12 cellular contexts compared by ENCODE assay signal in genomic region chr16:58098207-58099096, GRCh38. TPM values are rescaled to one million over a fixed set of nuclear protein-coding genes. Genes with fewer than 3 reads are reported as not detected.
A peak's percentile ranks its signal among the peaks of the same experiment; 100 is the strongest.
DNase-seq lines count a peak whose midpoint lies in the region; ATAC-seq, FAIRE-seq and TF ChIP-seq lines count a peak whose summit lies in the region.
"Had no signal": no experiment of that assay in that cellular context is flagged by ENCODE, and none has a peak within 500 bp of the region (broad histone marks: within the 10 kb centered on the region; RNA-seq: fewer than 3 reads in every experiment).

No MANE protein-coding gene starts in this region.

- H3F3A ChIP-seq in SK-N-SH (replicated peaks; ENCODE audit: insufficient read depth): no peaks in the 10 kb centered on the region

- TF ChIP-seq POLR2A in breast epithelium (IDR thresholded peaks at IDR 0.05): no peak

- TF ChIP-seq CTCF in MCF 10A (IDR thresholded peaks at IDR 0.05; ENCODE audit: unreplicated experiment): no peak
- TF ChIP-seq CTCF in breast epithelium (IDR thresholded peaks at IDR 0.05): no peak
- TF ChIP-seq CTCF in SK-N-SH (IDR thresholded peaks at IDR 0.05): no peak
- TF ChIP-seq CTCF in foreskin fibroblast (IDR thresholded peaks at IDR 0.05; ENCODE audit: low read depth, low read length): no peak

- H3K27ac ChIP-seq in breast epithelium: no peak overlapping the region
- H3K27ac ChIP-seq in SK-N-SH (ENCODE audit: low read depth in 2 of 2, low read length in 1 of 2): no peak overlapping the region
- H3K27ac ChIP-seq: thyroid gland had no signal

- TF ChIP-seq EP300 in SK-N-SH (IDR thresholded peaks at IDR 0.05; ENCODE audit: borderline replicate concordance in 1 of 2, low read depth in 1 of 2, low read length in 1 of 2): no peak

- H3K9ac ChIP-seq in SK-N-SH: no peak overlapping the region

- H3K4me2 ChIP-seq in SK-N-SH: no peak overlapping the region

- CTCF ChIA-PET in MCF 10A (lab: Yijun Ruan, JAX): interaction anchor here (0.6 to 1.2 kb wide), 5 partner anchors 29 to 235 kb away, joined by 3 to 4 read pairs (median 3); no protein-coding TSS in a partner anchor
- CTCF ChIA-PET in SK-N-SH (lab: Yijun Ruan, JAX): interaction anchor here (1.1 to 4.0 kb wide), 10 partner anchors 9 to 126 kb away, joined by 3 to 47 read pairs (median 13); partner anchors contain the start of gene MMP15

- H3K36me3 Mint-ChIP-seq in MCF 10A (ENCODE audit: insufficient read depth, unreplicated experiment): no peaks in the 10 kb centered on the region
- H3K36me3 Mint-ChIP-seq in natural killer cell treated with Interleukin-12 subunit alpha and Interleukin-12 subunit beta and Interleukin-15 and Interleukin-18, amount 100 ng/mL, for 72 hours: no peaks in the 10 kb centered on the region
- H3K36me3 Mint-ChIP-seq: activated CD4-positive, alpha-beta memory T cell treated with anti-CD3 and anti-CD28 coated beads for 36 hours; activated naive CD8-positive, alpha-beta T cell treated with anti-CD3 and anti-CD28 coated beads for 36 hours had no signal

- no TSS peak for BruUV-seq in MCF 10A (replicated peaks; lab: Mats Ljungman, UMichigan)

- 63% methylated on average over 11 of the region's 12 CpGs for WGBS in SK-N-SH (ENCODE audit: low lambda C conversion rate)

- intact Hi-C loops in MCF 10A (cut with micrococcal nuclease): no loop called here
- intact Hi-C loops in breast epithelium (cut with DNase I; ENCODE audit: low total_unique reads): no loop called here

- peaks cover 12% of the 10 kb centered on the region for H3K4me1 Mint-ChIP-seq in MCF 10A (ENCODE audit: insufficient read depth, unreplicated experiment)
- peaks cover 9 to 13% of the 10 kb centered on the region in 2 donors for H3K4me1 Mint-ChIP-seq in natural killer cell treated with Interleukin-12 subunit alpha and Interleukin-12 subunit beta and Interleukin-15 and Interleukin-18, amount 100 ng/mL, for 72 hours (ENCODE audit: low read depth in 2 of 2)

- H3K9me3 ChIP-seq in breast epithelium: no peaks in the 10 kb centered on the region
- H3K9me3 ChIP-seq in SK-N-SH: no peaks in the 10 kb centered on the region
- H3K9me3 ChIP-seq: thyroid gland had no signal

- no peaks in the 10 kb centered on the region for H4K20me1 ChIP-seq in SK-N-SH (ENCODE audit: insufficient read depth)

- no peaks in the 10 kb centered on the region for H3K27me3 Mint-ChIP-seq in MCF 10A (ENCODE audit: insufficient read depth, unreplicated experiment)
- H3K27me3 Mint-ChIP-seq in natural killer cell treated with Interleukin-12 subunit alpha and Interleukin-12 subunit beta and Interleukin-15 and Interleukin-18, amount 100 ng/mL, for 72 hours: no peaks in the 10 kb centered on the region
- H3K27me3 Mint-ChIP-seq: activated naive CD8-positive, alpha-beta T cell treated with anti-CD3 and anti-CD28 coated beads for 36 hours had no signal

- DNase-seq in MCF 10A (ENCODE audit: unreplicated experiment) (peak; percentile 60), breast epithelium (ENCODE audit: low spot score in 2 of 2) (no peak), SK-N-SH (no peak), foreskin fibroblast (peak; percentile 33 to 73), urothelium cell line (ENCODE audit: low spot score) (peak; percentile 47), MV-4-11 (lab: John Stamatoyannopoulos, UW) (no peak)
- DNase-seq in activated T-cell treated with anti-CD3 and anti-CD28 coated beads, Interleukin-2, amount 50 U/mL, for 48 hours: no peak
- DNase-seq in natural killer cell treated with Interleukin-12 subunit alpha and Interleukin-12 subunit beta and Interleukin-15 and Interleukin-18, amount 100 ng/mL, for 72 hours (ENCODE audit: low spot score): no peak
- DNase-seq: activated CD4-positive, alpha-beta memory T cell treated with anti-CD3 and anti-CD28 coated beads for 36 hours; activated naive CD8-positive, alpha-beta T cell treated with anti-CD3 and anti-CD28 coated beads for 36 hours; NCI-H1694 treated with DMSO at 0.1 percent for 48 hours; thyroid gland had no signal

- H3K27ac Mint-ChIP-seq in MCF 10A (ENCODE audit: low read depth, unreplicated experiment): peak overlapping the region; percentile 33
- H3K27ac Mint-ChIP-seq in natural killer cell treated with Interleukin-12 subunit alpha and Interleukin-12 subunit beta and Interleukin-15 and Interleukin-18, amount 100 ng/mL, for 72 hours: no peak overlapping the region
- H3K27ac Mint-ChIP-seq: activated CD4-positive, alpha-beta memory T cell treated with anti-CD3 and anti-CD28 coated beads for 36 hours; activated naive CD8-positive, alpha-beta T cell treated with anti-CD3 and anti-CD28 coated beads for 36 hours had no signal

- no peak for ATAC-seq in natural killer cell treated with Interleukin-12 subunit alpha and Interleukin-12 subunit beta and Interleukin-15 and Interleukin-18, amount 100 ng/mL, for 72 hours

- no peak overlapping the region for H3K4me3 ChIP-seq in breast epithelium
- no peak overlapping the region for H3K4me3 ChIP-seq in SK-N-SH (ENCODE audit: low read depth in 2 of 2, low read length in 1 of 2)
- no peak overlapping the region for H3K4me3 ChIP-seq in foreskin fibroblast (ENCODE audit: low read depth in 1 of 2, low read length in 2 of 2)
- H3K4me3 ChIP-seq: thyroid gland had no signal

- H3K4me3 Mint-ChIP-seq in MCF 10A (ENCODE audit: unreplicated experiment): no peak overlapping the region
- no peak overlapping the region for H3K4me3 Mint-ChIP-seq in natural killer cell treated with Interleukin-12 subunit alpha and Interleukin-12 subunit beta and Interleukin-15 and Interleukin-18, amount 100 ng/mL, for 72 hours
- H3K4me3 Mint-ChIP-seq: activated CD4-positive, alpha-beta memory T cell treated with anti-CD3 and anti-CD28 coated beads for 36 hours; activated naive CD8-positive, alpha-beta T cell treated with anti-CD3 and anti-CD28 coated beads for 36 hours had no signal

- FAIRE-seq in urothelium cell line (lab: Jason Lieb, UNC): peak; percentile 74

- no peaks in the 10 kb centered on the region for H3K9me3 Mint-ChIP-seq in MCF 10A (ENCODE audit: unreplicated experiment)
- no peaks in the 10 kb centered on the region for H3K9me3 Mint-ChIP-seq in natural killer cell treated with Interleukin-12 subunit alpha and Interleukin-12 subunit beta and Interleukin-15 and Interleukin-18, amount 100 ng/mL, for 72 hours
- H3K9me3 Mint-ChIP-seq: activated CD4-positive, alpha-beta memory T cell treated with anti-CD3 and anti-CD28 coated beads for 36 hours; activated naive CD8-positive, alpha-beta T cell treated with anti-CD3 and anti-CD28 coated beads for 36 hours had no signal

- H3K4me1 ChIP-seq in breast epithelium (no peaks in the 10 kb centered on the region), SK-N-SH (ENCODE audit: control insufficient read depth in 1 of 2, insufficient read depth in 2 of 2, low read depth in 1 of 2, low read length in 1 of 2) (no peaks in the 10 kb centered on the region; a peak in 1 of 4 replicates)

- H3K9me2 ChIP-seq in SK-N-SH: no peaks in the 10 kb centered on the region

- H3K79me2 ChIP-seq in SK-N-SH (ENCODE audit: insufficient read depth): no peaks in the 10 kb centered on the region

- H3K36me3 ChIP-seq in breast epithelium: no peaks in the 10 kb centered on the region
- no peaks in the 10 kb centered on the region for H3K36me3 ChIP-seq in SK-N-SH (replicated peaks in 1 of 2; ENCODE audit: control insufficient read depth in 1 of 2, insufficient read depth in 2 of 2, low read length in 1 of 2)
- H3K36me3 ChIP-seq: thyroid gland had no signal

- POLR2A ChIA-PET in MCF 10A (lab: Yijun Ruan, JAX): interaction anchor here (0.6 to 1.8 kb wide), 2 partner anchors 22 to 354 kb away, joined by 4 to 5 read pairs; no protein-coding TSS in a partner anchor
- POLR2A ChIA-PET in SK-N-SH (lab: Yijun Ruan, JAX): no interaction called here

- H3K27me3 ChIP-seq in breast epithelium (no peaks in the 10 kb centered on the region), SK-N-SH (ENCODE audit: insufficient read depth) (no peaks in the 10 kb centered on the region)
- H3K27me3 ChIP-seq: thyroid gland had no signal

- no peak overlapping the region for H2AFZ ChIP-seq in SK-N-SH (ENCODE audit: low read depth)

- no peak for TF ChIP-seq RAD21 in SK-N-SH (IDR thresholded peaks at IDR 0.05; ENCODE audit: low read length)

TF ChIP-seq in SK-N-SH, 30 proteins besides CTCF, POLR2A, EP300 and RAD21:
- no peak for TF ChIP-seq CHD2 (IDR thresholded peaks at IDR 0.05; ENCODE audit: low read length, partially characterized antibody)
- TF ChIP-seq FOSL2 (IDR thresholded peaks at IDR 0.05; ENCODE audit: borderline replicate concordance, low read depth): peak; percentile 46; the same call in 1 of the 2 replicates

RNA-seq across cellular contexts. Expression of gene CFAP20, which starts 30.7 kb away (rescaled TPM):
- 35.6 and 36.9 TPM in 2 replicates for total RNA-seq in MCF 10A (2022)
- total RNA-seq in breast epithelium: 10 to 100 TPM; 30.5 to 46.1 (median 30.9) TPM
- 61.6 and 65.9 TPM in 2 replicates for polyA plus RNA-seq in SK-N-SH (2012; rRNA removed)
- polyA plus RNA-seq in SK-N-SH (2012; cell fraction: cytosol; rRNA removed): 56.5 and 60.2 TPM in 2 replicates
- 71.3 and 79.2 TPM in 2 replicates for polyA plus RNA-seq in SK-N-SH (2012; cell fraction: nucleus; rRNA removed)
- total RNA-seq in natural killer cell treated with Interleukin-12 subunit alpha and Interleukin-12 subunit beta and Interleukin-15 and Interleukin-18, amount 100 ng/mL, for 72 hours: 10 to 100 TPM; 39.2 TPM

Comparison
In these comparisons a context has a peak if more than half of its experiments do, and no peak if none do; other contexts are left out.
1. DNase-seq: peak in MCF 10A (single experiment), foreskin fibroblast (2 of 2) and urothelium cell line (single experiment); none in breast epithelium (0 of 2), SK-N-SH (single experiment), activated T-cell treated with anti-CD3 and anti-CD28 coated beads, Interleukin-2, amount 50 U/mL, for 48 hours (0 of 2), natural killer cell treated with Interleukin-12 subunit alpha and Interleukin-12 subunit beta and Interleukin-15 and Interleukin-18, amount 100 ng/mL, for 72 hours (single experiment) and MV-4-11 (single experiment).